16 cellular contexts compared by ENCODE assay signal in the genomic region with DNA sequence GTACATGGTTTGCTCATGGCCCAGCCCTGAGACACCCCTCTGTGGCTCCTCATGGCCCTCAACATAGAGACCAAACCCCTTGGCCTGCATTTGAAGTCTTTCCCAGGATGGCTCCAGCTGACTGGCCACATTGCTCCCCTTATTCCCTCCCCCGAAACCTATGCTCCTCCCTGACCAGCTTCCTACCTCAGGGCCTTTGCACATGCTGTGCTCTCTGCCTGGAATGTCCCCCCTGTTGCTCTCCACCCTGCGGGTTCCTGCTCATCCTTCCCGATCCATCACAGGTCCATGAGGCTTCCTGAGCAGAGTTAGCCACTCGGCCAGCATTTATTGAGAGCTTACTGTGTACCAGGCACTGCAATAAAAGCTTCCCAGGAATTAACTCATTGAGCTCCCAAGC.
A peak's percentile ranks its signal among the peaks of the same experiment; 100 is the strongest.
DNase-seq lines count a peak whose midpoint lies in the region; ATAC-seq, FAIRE-seq and TF ChIP-seq lines count a peak whose summit lies in the region.
"Had no signal": no experiment of that assay in that cellular context is flagged by ENCODE, and none has a peak within 500 bp of the region (broad histone marks: within the 10 kb centered on the region; RNA-seq: fewer than 3 reads in every experiment).

No MANE protein-coding gene starts in this region.

- H3K36me3 ChIP-seq in HEK293 (ENCODE audit: control insufficient read depth in 2 of 2, insufficient read depth in 1 of 2, low read length in 2 of 2): no peaks in the 10 kb centered on the region
- H3K36me3 ChIP-seq in H1 (ENCODE audit: control insufficient read depth in 2 of 4, insufficient read depth in 4 of 4, low read length in 3 of 4): no peaks in the 10 kb centered on the region
- H3K36me3 ChIP-seq in sigmoid colon: no peaks in the 10 kb centered on the region

- H3K4ac ChIP-seq in H1 (replicated peaks; ENCODE audit: insufficient read length, low read depth, low read length): no peak overlapping the region

- no peak overlapping the region for H3K9ac ChIP-seq in H1 (replicated peaks in 1 of 4; ENCODE audit: extremely low read depth in 1 of 4, low read depth in 3 of 4, low read length in 3 of 4)

- H3K79me2 ChIP-seq in H1 (ENCODE audit: control insufficient read depth in 1 of 2, insufficient read depth in 2 of 2, low read length in 2 of 2): no peaks in the 10 kb centered on the region

- CTCF ChIA-PET in CD4-positive, alpha-beta T cell (lab: Charles Lee): no interaction called here
- CTCF ChIA-PET in HEK293 (lab: Yijun Ruan, JAX): interaction anchor here (0.6 to 1.4 kb wide), 3 partner anchors 36 to 131 kb away, joined by 3 to 5 read pairs (median 3); no protein-coding TSS in a partner anchor
- CTCF ChIA-PET in H1 (lab: Charles Lee; ENCODE audit: partially characterized antibody): interaction anchor here (1.1 to 7.8 kb wide), 10 partner anchors 9 to 69 kb away, joined by 3 to 53 read pairs (median 4); no protein-coding TSS in a partner anchor

- H3K27ac Mint-ChIP-seq in CD4-positive, alpha-beta T cell: peak overlapping the region; percentile 55
- H3K27ac Mint-ChIP-seq in activated T-helper 1 cell treated with anti-CD3 and anti-CD28 coated beads, Interleukin-12 subunit alpha, Interleukin-12 subunit beta, Interleukin-2, Interleukin-4 antibody, amounts not matched to agents 30 ng/mL and 10 ng/mL and 1 ng/mL, durations not matched to agents 14 hours and 24 hours and 36 hours: no peak overlapping the region
- H3K27ac Mint-ChIP-seq: CD14-positive monocyte, GM23338 had no signal

- H2AK5ac ChIP-seq in H1 (ENCODE audit: low read depth, low read length): no peak overlapping the region

- no peak overlapping the region for H2AFZ ChIP-seq in H1 (ENCODE audit: low read length)
- H2AFZ ChIP-seq: GM23338 had no signal

- no peak overlapping the region for H2BK5ac ChIP-seq in H1 (ENCODE audit: low read depth, low read length)

- no peak for ATAC-seq in CD4-positive, alpha-beta T cell (ENCODE audit: poor library complexity)
- no peak for ATAC-seq in HG03378 (IDR thresholded peaks at IDR 0.05; ENCODE audit: unreplicated experiment)
- ATAC-seq: GM23338 had no signal

- H3K27ac ChIP-seq in CD4-positive, alpha-beta T cell (ENCODE audit: low read depth, low read length): no peak overlapping the region
- H3K27ac ChIP-seq in HEK293 (ENCODE audit: extremely low read depth, low read depth, low read length) (no peak overlapping the region), H1 (ENCODE audit: low read depth, low read length) (no peak overlapping the region), sigmoid colon (peak overlapping the region in 3 of 4 donors; percentile 73 to 84 (median 77))

- no peaks in the 10 kb centered on the region for H3K79me1 ChIP-seq in H1 (ENCODE audit: low read depth, low read length)

- intact Hi-C loops in CD4-positive, alpha-beta T cell (cut with DNase I, micrococcal nuclease): no loop called here
- intact Hi-C loops in sigmoid colon (cut with DNase I): loop anchor here (2.0 kb wide), 1 partner anchor 14 kb away; no protein-coding TSS in a partner anchor
- intact Hi-C loops in activated T-helper 1 cell treated with anti-CD3 and anti-CD28 coated beads, Interleukin-12 subunit alpha, Interleukin-12 subunit beta, Interleukin-2, Interleukin-4 antibody, amounts not matched to agents 30 ng/mL and 10 ng/mL and 1 ng/mL, durations not matched to agents 14 hours and 24 hours and 36 hours (cut with micrococcal nuclease): no loop called here

- H3K56ac ChIP-seq in H1 (replicated peaks; ENCODE audit: insufficient read length, low read depth, low read length): no peak overlapping the region

- no peaks in the 10 kb centered on the region for H4K20me1 ChIP-seq in H1 (replicated peaks in 1 of 2; ENCODE audit: control insufficient read depth in 1 of 2, insufficient read depth in 2 of 2, low read length in 2 of 2)

- no peak overlapping the region for H3K14ac ChIP-seq in H1 (ENCODE audit: insufficient read length)

- DNase-seq in CD4-positive, alpha-beta T cell: no peak
- DNase-seq in H1 (ENCODE audit: low read depth in 1 of 2, low spot score in 2 of 2) (no peak), sigmoid colon (peak; percentile 46), occipital lobe (lab: John Stamatoyannopoulos, UW) (no peak)
- no peak for DNase-seq in activated T-helper 1 cell treated with anti-CD3 and anti-CD28 coated beads, Interleukin-12 subunit alpha, Interleukin-12 subunit beta, Interleukin-2, Interleukin-4 antibody, amounts not matched to agents 30 ng/mL and 10 ng/mL and 1 ng/mL, durations not matched to agents 14 hours and 24 hours and 36 hours (ENCODE audit: low spot score)
- DNase-seq: ACHN, AML-193, KG1, NCI-H1048, NCI-H1436 treated with DMSO at 0.1 percent for 48 hours, NCI-H774 had no signal

- no peak overlapping the region for H3K18ac ChIP-seq in H1 (ENCODE audit: extremely low read depth, low read length)

- H3K4me1 ChIP-seq in HEK293 (ENCODE audit: control insufficient read depth, insufficient read depth, low read length): peaks cover 8% of the 10 kb centered on the region
- peaks cover 9 to 24% (median 16%) of the 10 kb centered on the region in 4 experiments for H3K4me1 ChIP-seq in H1 (replicated peaks in 1 of 4; ENCODE audit: control insufficient read depth in 3 of 4, insufficient read depth in 4 of 4, low read length in 3 of 4)
- peaks cover 0 to 53% (median 36%) of the 10 kb centered on the region in 4 donors for H3K4me1 ChIP-seq in sigmoid colon

- no peaks in the 10 kb centered on the region for H3K23me2 ChIP-seq in H1 (ENCODE audit: low read depth, low read length)

- POLR2A ChIA-PET in CD4-positive, alpha-beta T cell (lab: Charles Lee): interaction anchor here (0.6 to 1.6 kb wide), 2 partner anchors 38 to 53 kb away, joined by 3 read pairs; no protein-coding TSS in a partner anchor
- POLR2A ChIA-PET in HEK293 (lab: Yijun Ruan, JAX) (no interaction called here), H1 (lab: Charles Lee; ENCODE audit: partially characterized antibody) (interaction anchor here (1.6 kb wide), 1 partner anchor 22 kb away, joined by 5 read pairs; no protein-coding TSS in a partner anchor)

- no peaks in the 10 kb centered on the region for H3K9me3 ChIP-seq in CD4-positive, alpha-beta T cell (ENCODE audit: control insufficient read depth, low read length)
- H3K9me3 ChIP-seq in HEK293 (ENCODE audit: control insufficient read depth, insufficient read depth, low read depth, low read length) (no peaks in the 10 kb centered on the region), H1 (ENCODE audit: insufficient read depth in 2 of 2, low read depth in 1 of 2, low read length in 1 of 2) (no peaks in the 10 kb centered on the region), sigmoid colon (no peaks in the 10 kb centered on the region)

- no peaks in the 10 kb centered on the region for H3K9me3 Mint-ChIP-seq in CD4-positive, alpha-beta T cell
- H3K9me3 Mint-ChIP-seq in activated T-helper 1 cell treated with anti-CD3 and anti-CD28 coated beads, Interleukin-12 subunit alpha, Interleukin-12 subunit beta, Interleukin-2, Interleukin-4 antibody, amounts not matched to agents 30 ng/mL and 10 ng/mL and 1 ng/mL, durations not matched to agents 14 hours and 24 hours and 36 hours: no peaks in the 10 kb centered on the region

- no peak overlapping the region for H3K4me3 ChIP-seq in HEK293 (ENCODE audit: low read depth, low read length)
- H3K4me3 ChIP-seq in H1 (ENCODE audit: extremely low read depth in 1 of 4, insufficient read depth in 2 of 4, low read depth in 3 of 4, low read length in 4 of 4): no peak overlapping the region
- no peak overlapping the region for H3K4me3 ChIP-seq in sigmoid colon
- H3K4me3 ChIP-seq: GM23338 had no signal

- H2BK20ac ChIP-seq in H1 (ENCODE audit: low read length): no peak overlapping the region

- H3K36me3 Mint-ChIP-seq in CD4-positive, alpha-beta T cell (ENCODE audit: low read depth): peaks cover 27% of the 10 kb centered on the region
- no peaks in the 10 kb centered on the region for H3K36me3 Mint-ChIP-seq in activated T-helper 1 cell treated with anti-CD3 and anti-CD28 coated beads, Interleukin-12 subunit alpha, Interleukin-12 subunit beta, Interleukin-2, Interleukin-4 antibody, amounts not matched to agents 30 ng/mL and 10 ng/mL and 1 ng/mL, durations not matched to agents 14 hours and 24 hours and 36 hours (ENCODE audit: low read depth)

- no peak for TF ChIP-seq CTCF in CD4-positive, alpha-beta T cell (IDR thresholded peaks at IDR 0.05)
- TF ChIP-seq CTCF in HEK293 (tag by site-specific recombination; IDR thresholded peaks at IDR 0.05) (no peak), H1 (IDR thresholded peaks at IDR 0.05; ENCODE audit: control extremely low read depth in 1 of 3, insufficient read depth in 1 of 3, low read depth in 1 of 3, low read length in 3 of 3) (no peak), sigmoid colon (IDR thresholded peaks at IDR 0.05) (no peak)

- peaks cover 82% of the 10 kb centered on the region for H3K4me1 Mint-ChIP-seq in CD4-positive, alpha-beta T cell (ENCODE audit: low read depth)
- H3K4me1 Mint-ChIP-seq in activated T-helper 1 cell treated with anti-CD3 and anti-CD28 coated beads, Interleukin-12 subunit alpha, Interleukin-12 subunit beta, Interleukin-2, Interleukin-4 antibody, amounts not matched to agents 30 ng/mL and 10 ng/mL and 1 ng/mL, durations not matched to agents 14 hours and 24 hours and 36 hours (ENCODE audit: low read depth): peaks cover 17% of the 10 kb centered on the region

- no peak for TF ChIP-seq RAD21 in H1 (IDR thresholded peaks at IDR 0.05 in 1 of 2, conservative IDR thresholded peaks at IDR 0.05 in 1 of 2; ENCODE audit: low read depth in 2 of 2, low read length in 2 of 2)

- no peak overlapping the region for H4K5ac ChIP-seq in H1 (ENCODE audit: insufficient read length, low read depth, low read length)

- H2BK12ac ChIP-seq in H1 (ENCODE audit: low read depth, low read length): no peak overlapping the region

- no peak overlapping the region for H3K23ac ChIP-seq in H1 (ENCODE audit: insufficient read length)

- no peak overlapping the region for H4K91ac ChIP-seq in H1 (replicated peaks; ENCODE audit: insufficient read length, low read length)

- 80% methylated on average over 4 of the region's 4 CpGs; no CpG with 5 or more reads in 1 of the 2 experiments for WGBS in H1 (ENCODE audit: extremely low coverage in 1 of 2, insufficient coverage in 1 of 2, insufficient read length in 1 of 2, insufficient replicate concordance in 2 of 2, low coverage in 1 of 2, low lambda C conversion rate in 2 of 2, missing lambda C conversion rate in 1 of 2), 2 experiments
- WGBS in sigmoid colon, 2 donors: 74 to 86% methylated on average over 4 of the region's 4 CpGs

- FAIRE-seq in H1 (lab: Jason Lieb, UNC): no peak
- FAIRE-seq: GM12892 had no signal

- no peak overlapping the region for H4K8ac ChIP-seq in H1 (ENCODE audit: extremely low read depth, insufficient read depth, low read length)

- TF ChIP-seq POLR2A in H1 (IDR thresholded peaks at IDR 0.05; ENCODE audit: control extremely low read depth in 1 of 2, low read depth in 2 of 2, low read length in 2 of 2) (no peak), sigmoid colon (IDR thresholded peaks at IDR 0.05) (no peak)

- H3K4me2 ChIP-seq in H1 (ENCODE audit: insufficient read depth in 1 of 2, low read depth in 2 of 2, low read length in 2 of 2): no peak overlapping the region
- H3K4me2 ChIP-seq: GM23338 had no signal

- no peaks in the 10 kb centered on the region for H3K27me3 ChIP-seq in CD4-positive, alpha-beta T cell (ENCODE audit: control insufficient read depth, insufficient read depth, low read length)
- H3K27me3 ChIP-seq in H1 (replicated peaks in 1 of 4; ENCODE audit: control insufficient read depth in 3 of 4, extremely low read depth in 1 of 4, insufficient read depth in 3 of 4, low read length in 3 of 4) (no peaks in the 10 kb centered on the region), sigmoid colon (no peaks in the 10 kb centered on the region)

- no peaks in the 10 kb centered on the region for H3K27me3 Mint-ChIP-seq in CD4-positive, alpha-beta T cell
- peaks cover 57% of the 10 kb centered on the region for H3K27me3 Mint-ChIP-seq in activated T-helper 1 cell treated with anti-CD3 and anti-CD28 coated beads, Interleukin-12 subunit alpha, Interleukin-12 subunit beta, Interleukin-2, Interleukin-4 antibody, amounts not matched to agents 30 ng/mL and 10 ng/mL and 1 ng/mL, durations not matched to agents 14 hours and 24 hours and 36 hours (ENCODE audit: insufficient read depth)

- H3K4me3 Mint-ChIP-seq in CD4-positive, alpha-beta T cell: no peak overlapping the region
- H3K4me3 Mint-ChIP-seq in activated T-helper 1 cell treated with anti-CD3 and anti-CD28 coated beads, Interleukin-12 subunit alpha, Interleukin-12 subunit beta, Interleukin-2, Interleukin-4 antibody, amounts not matched to agents 30 ng/mL and 10 ng/mL and 1 ng/mL, durations not matched to agents 14 hours and 24 hours and 36 hours: no peak overlapping the region
- H3K4me3 Mint-ChIP-seq: CD14-positive monocyte, GM23338 had no signal

- no peak overlapping the region for H2BK120ac ChIP-seq in H1 (replicated peaks; ENCODE audit: low read depth, low read length)

- peak overlapping the region; percentile 37; the same call in 1 of the 2 replicates for H2BK15ac ChIP-seq in H1 (ENCODE audit: low read length)

- TF ChIP-seq EP300 in H1 (IDR thresholded peaks at IDR 0.05; ENCODE audit: borderline replicate concordance in 1 of 2, low read depth in 2 of 2, low read length in 2 of 2) (no peak), sigmoid colon (IDR thresholded peaks at IDR 0.05) (no peak)

Comparison
In these comparisons a context has a peak if more than half of its experiments do, and no peak if none do; other contexts are left out.
1. H3K27ac ChIP-seq: peak in sigmoid colon (3 of 4); none in CD4-positive, alpha-beta T cell (single experiment), HEK293 (single experiment) and H1 (single experiment).